In genomic region chr11:116771935-116772334, GRCh38 we compare ENCODE assay signal across 8 cellular contexts. TPM values are rescaled to one million over a fixed set of nuclear protein-coding genes. Genes with fewer than 3 reads are reported as not detected.
DNase-seq lines count a peak whose midpoint lies in the region; ATAC-seq and TF ChIP-seq lines count a peak whose summit lies in the region.

No MANE protein-coding gene starts in this region.

- peaks cover 49% of the 10 kb centered on the region for H3K4me1 Mint-ChIP-seq in activated CD4-positive, alpha-beta T cell treated with anti-CD3 and anti-CD28 coated beads for 36 hours
- peaks cover 31% of the 10 kb centered on the region for H3K4me1 Mint-ChIP-seq in activated T-helper 17 cell treated with anti-CD3 and anti-CD28 coated beads, Interleukin-2, amount 50 U/mL, for 72 hours

- H3K27ac ChIP-seq in thoracic aorta, result peak overlapping the region; percentile 76 to 85

- no peak for TF ChIP-seq CTCF in thoracic aorta (IDR thresholded peaks at IDR 0.05)

- peak overlapping the region; percentile 75 for H3K27ac Mint-ChIP-seq in activated CD4-positive, alpha-beta T cell treated with anti-CD3 and anti-CD28 coated beads for 36 hours
- peak overlapping the region; percentile 97 for H3K27ac Mint-ChIP-seq in activated T-helper 17 cell treated with anti-CD3 and anti-CD28 coated beads, Interleukin-2, amount 50 U/mL, for 72 hours

- CTCF ChIA-PET in activated CD4-positive, alpha-beta T cell treated with anti-CD3 and anti-CD28 coated beads for 36 hours (lab: Charles Lee), result interaction anchor here (0.6 to 3.7 kb wide), 9 partner anchors 11 to 654 kb away, joined by 3 to 21 read pairs (median 4); partner anchors contain the start of gene APOA5

- H3K9me3 Mint-ChIP-seq in activated CD4-positive, alpha-beta T cell treated with anti-CD3 and anti-CD28 coated beads for 36 hours (ENCODE audit: low read depth), result no peaks in the 10 kb centered on the region
- no peaks in the 10 kb centered on the region for H3K9me3 Mint-ChIP-seq in activated T-helper 17 cell treated with anti-CD3 and anti-CD28 coated beads, Interleukin-2, amount 50 U/mL, for 72 hours

- H3K4me3 Mint-ChIP-seq in activated CD4-positive, alpha-beta T cell treated with anti-CD3 and anti-CD28 coated beads for 36 hours, result peak overlapping the region; percentile 95
- peak overlapping the region; percentile 92 for H3K4me3 Mint-ChIP-seq in activated T-helper 17 cell treated with anti-CD3 and anti-CD28 coated beads, Interleukin-2, amount 50 U/mL, for 72 hours

- H3K27me3 Mint-ChIP-seq in activated CD4-positive, alpha-beta T cell treated with anti-CD3 and anti-CD28 coated beads for 36 hours, result no peaks in the 10 kb centered on the region
- no peaks in the 10 kb centered on the region for H3K27me3 Mint-ChIP-seq in activated T-helper 17 cell treated with anti-CD3 and anti-CD28 coated beads, Interleukin-2, amount 50 U/mL, for 72 hours

- ATAC-seq in activated CD4-positive, alpha-beta T cell treated with anti-CD3 and anti-CD28 coated beads for 36 hours, result no peak
- ATAC-seq in activated T-helper 17 cell treated with anti-CD3 and anti-CD28 coated beads, Interleukin-2, amount 50 U/mL, for 72 hours (replicated peaks), result no peak
- no peak for ATAC-seq in thoracic aorta (ENCODE audit: insufficient number of reproducible peaks, low FRiP score, low read depth)

- peaks cover 11 to 22% of the 10 kb centered on the region in 2 donors for H3K4me1 ChIP-seq in thoracic aorta (ENCODE audit: control insufficient read depth in 1 of 2, low read depth in 2 of 2)

- POLR2A ChIA-PET in activated CD4-positive, alpha-beta T cell treated with anti-CD3 and anti-CD28 coated beads for 36 hours (lab: Charles Lee), result interaction anchor here (1.0 kb wide), 1 partner anchor 16 kb away, joined by 3 read pairs; the partner anchor contains the start of gene ZPR1

- H3K27me3 ChIP-seq in thoracic aorta (replicated peaks; ENCODE audit: insufficient read depth), result no peaks in the 10 kb centered on the region

- peak overlapping the region; percentile 82 for H3K4me3 ChIP-seq in thoracic aorta

- intact Hi-C loops in activated CD4-positive, alpha-beta T cell treated with anti-CD3 and anti-CD28 coated beads for 36 hours (cut with DNase I, micrococcal nuclease), result loop anchor here (5.0 kb wide), 6 partner anchors 80 to 1270 kb away; partner anchors contain the start of genes CADM1 (in 1 of the 2), CEP164 (in 1 of the 2), PAFAH1B2 (in 1 of the 2) and PCSK7 (in 1 of the 2)

- no peak for DNase-seq in activated CD4-positive, alpha-beta T cell treated with anti-CD3 and anti-CD28 coated beads for 36 hours
- DNase-seq in activated CD4-positive, alpha-beta T cell treated with anti-CD3 and anti-CD28 coated beads for 48 hours, result no peak
- peak; percentile 30 for DNase-seq in left kidney (ENCODE audit: low read depth, low spot score)
- DNase-seq in thoracic aorta (ENCODE audit: low spot score), result no peak
- no peak for DNase-seq in NCI-H1417 treated with DMSO at 0.1 percent for 48 hours (lab: John Stamatoyannopoulos, UW)
- DNase-seq in NCI-H2081 treated with DMSO at 0.1 percent for 48 hours (lab: John Stamatoyannopoulos, UW), result no peak
- DNase-seq in iPS-NIHi11 (ENCODE audit: low spot score), result no peak

- no peaks in the 10 kb centered on the region for H3K9me3 ChIP-seq in thoracic aorta

- no peaks in the 10 kb centered on the region for H3K36me3 ChIP-seq in thoracic aorta

- H3K36me3 Mint-ChIP-seq in activated CD4-positive, alpha-beta T cell treated with anti-CD3 and anti-CD28 coated beads for 36 hours (ENCODE audit: low read depth), result peaks cover 38% of the 10 kb centered on the region
- peaks cover 61% of the 10 kb centered on the region for H3K36me3 Mint-ChIP-seq in activated T-helper 17 cell treated with anti-CD3 and anti-CD28 coated beads, Interleukin-2, amount 50 U/mL, for 72 hours (ENCODE audit: low read depth)

RNA-seq across cellular contexts. Expression of gene BUD13, which starts 0.9 kb away (rescaled TPM):
- 10 to 100 TPM; 30.2 to 35.6 TPM for total RNA-seq in activated CD4-positive, alpha-beta T cell treated with anti-CD3 and anti-CD28 coated beads for 36 hours
- 10 to 100 TPM; 22.0 to 28.7 TPM for total RNA-seq in activated T-helper 17 cell treated with anti-CD3 and anti-CD28 coated beads, Interleukin-2, amount 50 U/mL, for 72 hours
- total RNA-seq in thoracic aorta, result 10 to 100 TPM in 1 of 2 donors, 1 to 10 TPM in 1; 5.8 to 12.5 TPM

RNA-seq across cellular contexts. Expression of gene ZPR1, which starts 15.9 kb away (rescaled TPM):
- 100 to 1,000 TPM in 1 of 2 experiments, 10 to 100 TPM in 1; 88.8 to 106 TPM for total RNA-seq in activated CD4-positive, alpha-beta T cell treated with anti-CD3 and anti-CD28 coated beads for 36 hours
- total RNA-seq in activated T-helper 17 cell treated with anti-CD3 and anti-CD28 coated beads, Interleukin-2, amount 50 U/mL, for 72 hours, result 10 to 100 TPM; 66.4 to 98.1 TPM
- total RNA-seq in thoracic aorta, result 10 to 100 TPM; 30.7 to 36.2 TPM

RNA-seq across cellular contexts. Expression of gene APOA5, which starts 19.7 kb away (rescaled TPM):
- not detected for total RNA-seq in activated CD4-positive, alpha-beta T cell treated with anti-CD3 and anti-CD28 coated beads for 36 hours
- total RNA-seq in activated T-helper 17 cell treated with anti-CD3 and anti-CD28 coated beads, Interleukin-2, amount 50 U/mL, for 72 hours, result not detected
- total RNA-seq in thoracic aorta, result not detected

RNA-seq across cellular contexts. Expression of gene APOA4, which starts 51.2 kb away (rescaled TPM):
- total RNA-seq in activated CD4-positive, alpha-beta T cell treated with anti-CD3 and anti-CD28 coated beads for 36 hours, result not detected
- not detected for total RNA-seq in activated T-helper 17 cell treated with anti-CD3 and anti-CD28 coated beads, Interleukin-2, amount 50 U/mL, for 72 hours
- total RNA-seq in thoracic aorta, result under 1 TPM in 1 of 2 donors, not detected in 1; 0.99 TPM

RNA-seq across cellular contexts. Expression of gene APOC3, which starts 57.8 kb away (rescaled TPM):
- total RNA-seq in activated CD4-positive, alpha-beta T cell treated with anti-CD3 and anti-CD28 coated beads for 36 hours, result not detected
- total RNA-seq in activated T-helper 17 cell treated with anti-CD3 and anti-CD28 coated beads, Interleukin-2, amount 50 U/mL, for 72 hours, result not detected
- total RNA-seq in thoracic aorta, result not detected
